Comparison of ENCODE assay signal across 14 cellular contexts in the genomic region with DNA sequence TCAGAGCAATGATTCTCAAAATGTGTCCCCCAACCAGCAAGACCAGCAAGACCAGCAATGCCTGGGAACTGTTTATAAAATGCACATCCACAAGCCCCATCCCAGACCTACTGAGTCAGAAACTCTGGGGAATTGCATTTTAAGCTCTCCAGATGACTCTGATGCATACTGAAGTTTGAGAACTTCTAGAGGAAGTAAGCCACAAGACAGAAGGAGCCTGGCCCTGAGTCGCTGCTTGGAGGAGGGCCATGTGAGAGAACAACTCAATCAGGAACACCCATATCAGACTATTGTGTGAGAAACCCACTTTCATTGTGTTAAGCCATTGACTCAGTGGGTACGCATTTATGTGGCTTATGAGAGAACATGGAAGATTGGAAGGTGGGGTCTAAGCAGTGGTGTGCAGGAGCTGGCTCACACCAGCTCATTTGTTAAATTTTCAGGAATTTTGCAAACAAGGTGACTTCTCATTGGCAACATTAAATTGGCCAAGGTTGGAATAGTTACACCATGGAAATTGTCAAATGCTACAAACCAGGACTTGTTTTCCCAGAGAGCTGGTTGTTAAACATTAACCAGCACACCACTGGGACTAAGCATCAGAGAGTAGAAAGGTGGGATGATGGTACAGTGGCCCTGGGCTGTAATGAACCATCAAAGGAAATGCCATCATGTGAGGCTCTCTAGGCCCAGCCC. TPM values are rescaled to one million over a fixed set of nuclear protein-coding genes. Genes with fewer than 3 reads are reported as not detected.
DNase-seq lines count a peak whose midpoint lies in the region; ATAC-seq, FAIRE-seq and TF ChIP-seq lines count a peak whose summit lies in the region.
"Had no signal": no experiment of that assay in that cellular context is flagged by ENCODE, and none has a peak within 500 bp of the region (broad histone marks: within the 10 kb centered on the region; RNA-seq: fewer than 3 reads in every experiment).

No MANE protein-coding gene starts in this region.

- DNase-seq in GM04504 (ENCODE audit: low read depth) (peak; percentile 35), RCC 7860 (ENCODE audit: low spot score) (peak; percentile 20), fibroblast of the conjunctiva (ENCODE audit: low read depth) (peak; percentile 55), renal cortical epithelial cell (ENCODE audit: low read depth) (peak; percentile 94), H4 (ENCODE audit: low spot score) (no peak), esophagus squamous epithelium (lab: John Stamatoyannopoulos, UW) (no peak)
- DNase-seq: activated CD4-positive, alpha-beta T cell treated with anti-CD3 and anti-CD28 coated beads for 1 hour; activated T-cell treated with anti-CD3 and anti-CD28 coated beads, Interleukin-2, amount 50 U/mL, for 1 hour; glutamatergic neuron; left cardiac atrium had no signal

- no peak overlapping the region for H3K4me3 ChIP-seq in esophagus squamous epithelium
- H3K4me3 ChIP-seq: HAP-1, skin epidermis had no signal

- no peaks in the 10 kb centered on the region for H3K9me3 ChIP-seq in esophagus squamous epithelium
- H3K9me3 ChIP-seq: HAP-1 had no signal

- no peak overlapping the region for H3K27ac ChIP-seq in esophagus squamous epithelium
- H3K27ac ChIP-seq: skin epidermis had no signal

- FAIRE-seq in RCC 7860 (lab: Jason Lieb, UNC): no peak

- TF ChIP-seq POLR2A in esophagus squamous epithelium (IDR thresholded peaks at IDR 0.05): no peak

- H3K4me1 ChIP-seq in esophagus squamous epithelium: peaks cover 4 to 78% (median 9%) of the 10 kb centered on the region in 3 donors
- H3K4me1 ChIP-seq: HAP-1 had no signal

- peaks cover 0 to 16% (median 3%) of the 10 kb centered on the region in 3 donors for H3K36me3 ChIP-seq in esophagus squamous epithelium

- 33 to 79% methylated on average over 2 of the region's 2 CpGs for WGBS in esophagus squamous epithelium, 2 donors

- no peak for ATAC-seq in SK-N-SH treated with all-trans-retinoic acid at 6 μM for 48 hours
- ATAC-seq: left cardiac atrium; natural killer cell treated with Interleukin-12 subunit alpha and Interleukin-12 subunit beta and Interleukin-15 and Interleukin-18, amount 100 ng/mL, for 72 hours had no signal

- no peak for TF ChIP-seq CTCF in esophagus squamous epithelium (IDR thresholded peaks at IDR 0.05)

- H3K27me3 ChIP-seq in esophagus squamous epithelium: no peaks in the 10 kb centered on the region

- intact Hi-C loops in esophagus squamous epithelium (cut with DNase I): no loop called here

TF ChIP-seq in SK-N-SH treated with all-trans-retinoic acid at 6 μM for 48 hours, 23 proteins besides CTCF, POLR2A, EP300 and RAD21:
- TF ChIP-seq OSR1 (CRISPR knock-in tag; IDR thresholded peaks at IDR 0.05) (no peak), ZFP3 (CRISPR knock-in tag; IDR thresholded peaks at IDR 0.05) (no peak), CSDC2 (CRISPR knock-in tag; IDR thresholded peaks at IDR 0.05) (no peak), SNAI2 (CRISPR knock-in tag; IDR thresholded peaks at IDR 0.05) (no peak), TCF4 (CRISPR knock-in tag; IDR thresholded peaks at IDR 0.05; ENCODE audit: borderline replicate concordance) (no peak), ZNF565 (CRISPR knock-in tag; conservative IDR thresholded peaks at IDR 0.05; ENCODE audit: low read depth) (no peak), ZC3H10 (CRISPR knock-in tag; IDR thresholded peaks at IDR 0.05) (no peak), ISL1 (CRISPR knock-in tag; IDR thresholded peaks at IDR 0.05) (no peak), RARB (CRISPR knock-in tag; IDR thresholded peaks at IDR 0.05) (no peak), GLIS3 (CRISPR knock-in tag; IDR thresholded peaks at IDR 0.05) (no peak), ZFP30 (CRISPR knock-in tag; IDR thresholded peaks at IDR 0.05) (no peak), BACH2 (CRISPR knock-in tag; IDR thresholded peaks at IDR 0.05; ENCODE audit: borderline replicate concordance) (no peak)
- TF ChIP-seq, protein P1, sequence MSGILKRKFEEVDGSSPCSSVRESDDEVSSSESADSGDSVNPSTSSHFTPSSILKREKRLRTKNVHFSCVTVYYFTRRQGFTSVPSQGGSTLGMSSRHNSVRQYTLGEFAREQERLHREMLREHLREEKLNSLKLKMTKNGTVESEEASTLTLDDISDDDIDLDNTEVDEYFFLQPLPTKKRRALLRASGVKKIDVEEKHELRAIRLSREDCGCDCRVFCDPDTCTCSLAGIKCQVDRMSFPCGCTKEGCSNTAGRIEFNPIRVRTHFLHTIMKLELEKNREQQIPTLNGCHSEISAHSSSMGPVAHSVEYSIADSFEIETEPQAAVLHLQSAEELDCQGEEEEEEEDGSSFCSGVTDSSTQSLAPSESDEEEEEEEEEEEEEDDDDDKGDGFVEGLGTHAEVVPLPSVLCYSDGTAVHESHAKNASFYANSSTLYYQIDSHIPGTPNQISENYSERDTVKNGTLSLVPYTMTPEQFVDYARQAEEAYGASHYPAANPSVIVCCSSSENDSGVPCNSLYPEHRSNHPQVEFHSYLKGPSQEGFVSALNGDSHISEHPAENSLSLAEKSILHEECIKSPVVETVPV (CRISPR knock-in tag; IDR thresholded peaks at IDR 0.05): no peak
- TF ChIP-seq, protein P2, sequence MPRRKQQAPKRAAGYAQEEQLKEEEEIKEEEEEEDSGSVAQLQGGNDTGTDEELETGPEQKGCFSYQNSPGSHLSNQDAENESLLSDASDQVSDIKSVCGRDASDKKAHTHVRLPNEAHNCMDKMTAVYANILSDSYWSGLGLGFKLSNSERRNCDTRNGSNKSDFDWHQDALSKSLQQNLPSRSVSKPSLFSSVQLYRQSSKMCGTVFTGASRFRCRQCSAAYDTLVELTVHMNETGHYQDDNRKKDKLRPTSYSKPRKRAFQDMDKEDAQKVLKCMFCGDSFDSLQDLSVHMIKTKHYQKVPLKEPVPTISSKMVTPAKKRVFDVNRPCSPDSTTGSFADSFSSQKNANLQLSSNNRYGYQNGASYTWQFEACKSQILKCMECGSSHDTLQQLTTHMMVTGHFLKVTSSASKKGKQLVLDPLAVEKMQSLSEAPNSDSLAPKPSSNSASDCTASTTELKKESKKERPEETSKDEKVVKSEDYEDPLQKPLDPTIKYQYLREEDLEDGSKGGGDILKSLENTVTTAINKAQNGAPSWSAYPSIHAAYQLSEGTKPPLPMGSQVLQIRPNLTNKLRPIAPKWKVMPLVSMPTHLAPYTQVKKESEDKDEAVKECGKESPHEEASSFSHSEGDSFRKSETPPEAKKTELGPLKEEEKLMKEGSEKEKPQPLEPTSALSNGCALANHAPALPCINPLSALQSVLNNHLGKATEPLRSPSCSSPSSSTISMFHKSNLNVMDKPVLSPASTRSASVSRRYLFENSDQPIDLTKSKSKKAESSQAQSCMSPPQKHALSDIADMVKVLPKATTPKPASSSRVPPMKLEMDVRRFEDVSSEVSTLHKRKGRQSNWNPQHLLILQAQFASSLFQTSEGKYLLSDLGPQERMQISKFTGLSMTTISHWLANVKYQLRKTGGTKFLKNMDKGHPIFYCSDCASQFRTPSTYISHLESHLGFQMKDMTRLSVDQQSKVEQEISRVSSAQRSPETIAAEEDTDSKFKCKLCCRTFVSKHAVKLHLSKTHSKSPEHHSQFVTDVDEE (CRISPR knock-in tag; IDR thresholded peaks at IDR 0.05): no peak
- TF ChIP-seq, protein P3, sequence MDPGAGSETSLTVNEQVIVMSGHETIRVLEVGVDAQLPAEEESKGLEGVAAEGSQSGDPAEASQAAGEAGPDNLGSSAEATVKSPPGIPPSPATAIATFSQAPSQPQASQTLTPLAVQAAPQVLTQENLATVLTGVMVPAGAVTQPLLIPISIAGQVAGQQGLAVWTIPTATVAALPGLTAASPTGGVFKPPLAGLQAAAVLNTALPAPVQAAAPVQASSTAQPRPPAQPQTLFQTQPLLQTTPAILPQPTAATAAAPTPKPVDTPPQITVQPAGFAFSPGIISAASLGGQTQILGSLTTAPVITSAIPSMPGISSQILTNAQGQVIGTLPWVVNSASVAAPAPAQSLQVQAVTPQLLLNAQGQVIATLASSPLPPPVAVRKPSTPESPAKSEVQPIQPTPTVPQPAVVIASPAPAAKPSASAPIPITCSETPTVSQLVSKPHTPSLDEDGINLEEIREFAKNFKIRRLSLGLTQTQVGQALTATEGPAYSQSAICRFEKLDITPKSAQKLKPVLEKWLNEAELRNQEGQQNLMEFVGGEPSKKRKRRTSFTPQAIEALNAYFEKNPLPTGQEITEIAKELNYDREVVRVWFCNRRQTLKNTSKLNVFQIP (CRISPR knock-in tag; IDR thresholded peaks at IDR 0.05; ENCODE audit: borderline replicate concordance, low read depth): no peak

RNA-seq across cellular contexts. Expression of a gene that starts 38.9 kb away (rescaled TPM):
- total RNA-seq in renal cortical epithelial cell: 188 and 1,192 TPM in 2 replicates
- 17.7 and 30.8 TPM in 2 replicates for total RNA-seq in H4 (2014; rRNA removed; shearing (Covaris generic))
- 100 to 1,000 TPM; 310 to 443 (median 391) TPM for total RNA-seq in esophagus squamous epithelium

Comparison
In these comparisons a context has a peak if more than half of its experiments do, and no peak if none do; other contexts are left out.
1. DNase-seq: peak in GM04504 (single experiment), RCC 7860 (single experiment), fibroblast of the conjunctiva (single experiment) and renal cortical epithelial cell (single experiment); none in H4 (single experiment) and esophagus squamous epithelium (single experiment).